Comparison of ENCODE assay signal across 16 cellular contexts in the genomic region with DNA sequence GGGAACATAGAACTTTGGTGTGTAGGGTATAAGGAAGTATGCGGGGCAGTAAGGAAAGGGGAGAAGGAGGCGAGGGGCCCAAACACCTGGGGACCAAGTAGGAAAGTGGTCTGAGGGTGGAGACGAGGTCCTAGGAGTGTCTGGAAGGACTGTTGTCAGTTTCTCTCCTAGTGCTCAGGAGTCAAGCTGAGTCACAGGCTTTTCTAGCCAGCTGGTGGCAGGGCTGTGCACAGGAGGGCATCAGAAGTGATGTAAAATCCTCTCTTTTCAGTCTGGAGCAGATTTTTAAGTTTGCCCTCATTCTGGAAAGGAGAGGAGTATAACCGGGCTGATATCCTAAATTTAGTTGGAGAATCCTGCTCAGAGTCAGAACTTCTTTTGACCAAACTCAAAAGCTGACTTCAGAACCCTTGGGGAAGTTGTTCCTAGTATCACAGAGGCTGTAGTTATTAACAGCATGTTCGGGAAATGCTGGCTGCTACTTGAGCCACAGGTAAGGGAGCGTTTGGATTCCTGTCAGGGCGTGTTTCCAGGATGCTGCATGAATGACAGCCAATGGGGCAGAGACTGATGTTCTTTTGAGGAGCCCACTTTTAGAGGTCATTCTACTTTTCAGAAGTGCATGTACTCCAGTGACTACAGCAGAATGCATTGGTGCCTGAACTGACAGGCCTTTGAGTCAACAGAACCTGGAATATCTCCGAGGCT. TPM values are rescaled to one million over a fixed set of nuclear protein-coding genes. Genes with fewer than 3 reads are reported as not detected.
DNase-seq lines count a peak whose midpoint lies in the region; ATAC-seq and TF ChIP-seq lines count a peak whose summit lies in the region.
"Had no signal": no experiment of that assay in that cellular context is flagged by ENCODE, and none has a peak within 500 bp of the region (broad histone marks: within the 10 kb centered on the region; RNA-seq: fewer than 3 reads in every experiment).

No MANE protein-coding gene starts in this region.

- DNase-seq in HFFc6 (no peak), body of pancreas (no peak), foreskin keratinocyte (peak in 1 of 2 donors; percentile 61), substantia nigra (lab: John Stamatoyannopoulos, UW) (no peak), epidermal melanocyte (ENCODE audit: insufficient read length, low spot score) (no peak), NCI-H1092 (lab: John Stamatoyannopoulos, UW) (no peak)
- DNase-seq: BE2C; CD4-positive, alpha-beta memory T cell; Karpas-422; NCI-H1436; NCI-H2029 treated with DMSO at 0.1 percent for 48 hours; NCI-H2227 treated with DMSO at 0.1 percent for 48 hours; NCI-H526 had no signal

- H3K9me3 Mint-ChIP-seq in HFFc6, result no peaks in the 10 kb centered on the region
- H3K9me3 Mint-ChIP-seq: CD4-positive, alpha-beta memory T cell had no signal

- intact Hi-C loops in body of pancreas (cut with DNase I), result no loop called here

- TF ChIP-seq CTCF in HFFc6 (IDR thresholded peaks at IDR 0.05) (no peak), body of pancreas (IDR thresholded peaks at IDR 0.05) (no peak), foreskin keratinocyte (conservative IDR thresholded peaks at IDR 0.05) (no peak)

- H3K27me3 ChIP-seq in body of pancreas, result no peaks in the 10 kb centered on the region
- H3K27me3 ChIP-seq in foreskin keratinocyte, result no peaks in the 10 kb centered on the region
- H3K27me3 ChIP-seq: BE2C, SJSA1 had no signal

- 67 to 71% methylated on average over 8 of the region's 8 CpGs for WGBS in body of pancreas, 2 donors

- no peak overlapping the region for H3K4me3 ChIP-seq in body of pancreas
- H3K4me3 ChIP-seq: SJSA1 had no signal

- no peaks in the 10 kb centered on the region for H3K9me3 ChIP-seq in body of pancreas
- H3K9me3 ChIP-seq: BE2C, SJSA1 had no signal

- no peaks in the 10 kb centered on the region for H3K36me3 ChIP-seq in body of pancreas (replicated peaks in 1 of 2; ENCODE audit: insufficient read depth in 1 of 2, low read depth in 2 of 2)

- TF ChIP-seq POLR2A in body of pancreas (IDR thresholded peaks at IDR 0.05), result no peak

- peaks cover 58% of the 10 kb centered on the region for H3K4me1 ChIP-seq in body of pancreas
- H3K4me1 ChIP-seq in foreskin keratinocyte, result peaks cover 37% of the 10 kb centered on the region

- no peaks in the 10 kb centered on the region for H3K27me3 Mint-ChIP-seq in HFFc6 (ENCODE audit: insufficient read depth)
- H3K27me3 Mint-ChIP-seq: CD4-positive, alpha-beta memory T cell had no signal

- ATAC-seq in body of pancreas, result no peak
- ATAC-seq in foreskin keratinocyte, result peak; percentile 14
- no peak for ATAC-seq in GM19035 (IDR thresholded peaks at IDR 0.05; ENCODE audit: unreplicated experiment)

- H3K27ac Mint-ChIP-seq in HFFc6, result peak overlapping the region; percentile 32

- no peak overlapping the region for H3K4me3 Mint-ChIP-seq in HFFc6
- H3K4me3 Mint-ChIP-seq: CD4-positive, alpha-beta memory T cell had no signal

- peaks cover 56% of the 10 kb centered on the region for H3K4me1 Mint-ChIP-seq in HFFc6 (ENCODE audit: low read depth)

- H3K27ac ChIP-seq in body of pancreas, result peak overlapping the region in 3 of 4 donors; percentile 33 to 72 (median 64)
- no peak overlapping the region for H3K27ac ChIP-seq in foreskin keratinocyte
- peak overlapping the region; percentile 8 for H3K27ac ChIP-seq in substantia nigra (ENCODE audit: low read depth, low read length, poor library complexity, severe bottlenecking)
- H3K27ac ChIP-seq: RWPE1, SJSA1 had no signal

- H3K36me3 Mint-ChIP-seq in HFFc6 (ENCODE audit: low read depth), result peaks cover 34% of the 10 kb centered on the region

RNA-seq across cellular contexts. Expression of a gene that starts 19.3 kb away (rescaled TPM):
- 10 to 100 TPM; 49.1 to 55.2 (median 53.4) TPM for total RNA-seq in HFFc6 (2021; fragmentation: NEBNext Ultra II Directional; extraction: Animal tissue kit (Norgen Biotek cat#: 25700))
- total RNA-seq in body of pancreas (10 to 100 TPM; 32.6 to 53.2 TPM), foreskin keratinocyte (58.2 and 64.9 TPM in 2 replicates)
- 19.4 and 21.9 TPM in 2 replicates for polyA plus RNA-seq in foreskin keratinocyte

RNA-seq across cellular contexts. Expression of a gene that starts 19.6 kb away (rescaled TPM):
- total RNA-seq in HFFc6 (2021; fragmentation: NEBNext Ultra II Directional; extraction: Animal tissue kit (Norgen Biotek cat#: 25700)), result 10 to 100 TPM; 48.3 to 55.1 (median 51.6) TPM
- total RNA-seq in body of pancreas (10 to 100 TPM; 19.7 to 25.1 TPM), foreskin keratinocyte (14.7 and 15.8 TPM in 2 replicates)
- 23.0 and 26.9 TPM in 2 replicates for polyA plus RNA-seq in foreskin keratinocyte
